Comparison of ENCODE assay signal across 1 cellular context in the genomic region with DNA sequence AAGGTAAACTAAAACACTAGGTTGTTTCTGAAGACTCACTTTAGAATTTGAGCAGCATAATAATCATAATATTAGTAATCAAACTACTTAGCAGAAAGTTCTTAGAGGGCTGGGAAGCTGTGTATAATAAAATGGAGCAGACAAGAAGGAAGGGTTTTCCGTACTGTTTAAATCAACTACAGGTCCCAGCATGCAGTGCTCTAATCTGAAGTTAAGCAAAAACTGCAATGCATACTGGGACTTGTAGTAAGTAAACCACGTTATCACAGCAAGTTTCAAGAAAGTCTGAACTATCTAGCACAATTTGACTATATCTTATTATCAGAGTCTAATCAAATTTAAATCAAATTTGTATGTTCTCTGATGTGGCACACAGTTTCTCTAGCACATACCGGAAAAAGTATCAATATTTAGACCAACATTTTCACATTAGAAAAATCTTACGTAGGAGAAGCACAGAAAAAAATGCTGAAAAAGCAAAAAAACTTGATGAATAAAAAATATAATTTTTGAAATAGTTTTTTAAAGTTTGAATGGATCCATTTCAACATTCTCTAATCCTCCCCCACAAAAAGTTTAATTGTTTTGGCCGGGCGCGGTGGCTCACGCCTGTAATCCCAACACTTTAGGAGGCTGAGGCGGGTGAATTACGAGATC.
A peak's percentile ranks its signal among the peaks of the same experiment; 100 is the strongest.
TF ChIP-seq lines count a peak whose summit lies in the region.

No MANE protein-coding gene starts in this region.

TF ChIP-seq in HepG2, 621 proteins besides CTCF, POLR2A, EP300 and RAD21 (continued from another document):
- TF ChIP-seq CENPBD1 (CRISPR knock-in tag; IDR thresholded peaks at IDR 0.05; ENCODE audit: borderline replicate concordance, low read depth) (no peak), SUZ12 (IDR thresholded peaks at IDR 0.05; ENCODE audit: low read depth, low read length) (peak; percentile 80), CEBPG (CRISPR knock-in tag; IDR thresholded peaks at IDR 0.05) (peak; percentile 81), MED1 (CRISPR knock-in tag; IDR thresholded peaks at IDR 0.05) (no peak), ZNF782 (CRISPR knock-in tag; IDR thresholded peaks at IDR 0.05; ENCODE audit: borderline replicate concordance) (no peak), THAP9 (CRISPR knock-in tag; IDR thresholded peaks at IDR 0.05; ENCODE audit: borderline replicate concordance) (no peak), ZNF660 (CRISPR knock-in tag; IDR thresholded peaks at IDR 0.05; ENCODE audit: borderline replicate concordance, low read depth) (no peak), KLF16 (CRISPR knock-in tag; IDR thresholded peaks at IDR 0.05) (no peak), ZNF331 (CRISPR knock-in tag; IDR thresholded peaks at IDR 0.05) (no peak), TSC22D2 (CRISPR knock-in tag; IDR thresholded peaks at IDR 0.05; ENCODE audit: borderline replicate concordance) (no peak), ZNF556 (CRISPR knock-in tag; IDR thresholded peaks at IDR 0.05; ENCODE audit: borderline replicate concordance) (no peak), CREB1 (IDR thresholded peaks at IDR 0.05) (no peak), CREB1 (CRISPR knock-in tag; IDR thresholded peaks at IDR 0.05) (peak; percentile 42), ZNF577 (CRISPR knock-in tag; IDR thresholded peaks at IDR 0.05; ENCODE audit: borderline replicate concordance, low read depth) (no peak), ZNF143 (CRISPR knock-in tag; IDR thresholded peaks at IDR 0.05) (peak; percentile 90), SMYD3 (CRISPR knock-in tag; IDR thresholded peaks at IDR 0.05) (no peak), TIGD3 (CRISPR knock-in tag; IDR thresholded peaks at IDR 0.05; ENCODE audit: borderline replicate concordance) (no peak), ZNF703 (CRISPR knock-in tag; IDR thresholded peaks at IDR 0.05; ENCODE audit: borderline replicate concordance) (no peak), BCL6 (CRISPR knock-in tag; IDR thresholded peaks at IDR 0.05) (no peak), ARID2 (CRISPR knock-in tag; IDR thresholded peaks at IDR 0.05; ENCODE audit: borderline replicate concordance) (no peak), FOXK1 (CRISPR knock-in tag; IDR thresholded peaks at IDR 0.05; ENCODE audit: borderline replicate concordance, low read depth) (peak; percentile 43; the same call in 1 of the 2 replicates), ZNF496 (CRISPR knock-in tag; IDR thresholded peaks at IDR 0.05; ENCODE audit: insufficient replicate concordance) (no peak), GABPA (IDR thresholded peaks at IDR 0.05; ENCODE audit: low read depth, low read length) (no peak), GABPA (CRISPR knock-in tag; IDR thresholded peaks at IDR 0.05; ENCODE audit: low read depth) (peak; percentile 80), MIER2 (CRISPR knock-in tag; IDR thresholded peaks at IDR 0.05) (no peak), THAP11 (CRISPR knock-in tag; IDR thresholded peaks at IDR 0.05) (peak; percentile 98), MIXL1 (CRISPR knock-in tag; IDR thresholded peaks at IDR 0.05) (peak; percentile 58; the same call in 1 of the 2 replicates), TRIM24 (CRISPR knock-in tag; IDR thresholded peaks at IDR 0.05) (no peak), ZSCAN21 (CRISPR knock-in tag; IDR thresholded peaks at IDR 0.05; ENCODE audit: borderline replicate concordance) (no peak), CBX1 (IDR thresholded peaks at IDR 0.05; ENCODE audit: low read depth) (no peak), YY1 (IDR thresholded peaks at IDR 0.05; ENCODE audit: insufficient read depth, insufficient replicate concordance, low read depth, low read length) (no peak), HCFC1 (IDR thresholded peaks at IDR 0.05; ENCODE audit: low read depth, low read length) (peak; percentile 91), MAFF (IDR thresholded peaks at IDR 0.05; ENCODE audit: low read depth, low read length) (peak; percentile 66), NR2F6 (IDR thresholded peaks at IDR 0.05) (no peak), NR2F6 (CRISPR knock-in tag; IDR thresholded peaks at IDR 0.05) (no peak), CEBPB (IDR thresholded peaks at IDR 0.05; ENCODE audit: borderline replicate concordance, low read depth, low read length) (peak; percentile 47; the same call in 1 of the 2 replicates)
- TF ChIP-seq, protein P1, sequence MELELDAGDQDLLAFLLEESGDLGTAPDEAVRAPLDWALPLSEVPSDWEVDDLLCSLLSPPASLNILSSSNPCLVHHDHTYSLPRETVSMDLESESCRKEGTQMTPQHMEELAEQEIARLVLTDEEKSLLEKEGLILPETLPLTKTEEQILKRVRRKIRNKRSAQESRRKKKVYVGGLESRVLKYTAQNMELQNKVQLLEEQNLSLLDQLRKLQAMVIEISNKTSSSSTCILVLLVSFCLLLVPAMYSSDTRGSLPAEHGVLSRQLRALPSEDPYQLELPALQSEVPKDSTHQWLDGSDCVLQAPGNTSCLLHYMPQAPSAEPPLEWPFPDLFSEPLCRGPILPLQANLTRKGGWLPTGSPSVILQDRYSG (CRISPR knock-in tag; IDR thresholded peaks at IDR 0.05), result no peak
- TF ChIP-seq, protein P2, sequence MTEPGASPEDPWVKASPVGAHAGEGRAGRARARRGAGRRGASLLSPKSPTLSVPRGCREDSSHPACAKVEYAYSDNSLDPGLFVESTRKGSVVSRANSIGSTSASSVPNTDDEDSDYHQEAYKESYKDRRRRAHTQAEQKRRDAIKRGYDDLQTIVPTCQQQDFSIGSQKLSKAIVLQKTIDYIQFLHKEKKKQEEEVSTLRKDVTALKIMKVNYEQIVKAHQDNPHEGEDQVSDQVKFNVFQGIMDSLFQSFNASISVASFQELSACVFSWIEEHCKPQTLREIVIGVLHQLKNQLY (CRISPR knock-in tag; IDR thresholded peaks at IDR 0.05), result no peak
- TF ChIP-seq, protein P3, sequence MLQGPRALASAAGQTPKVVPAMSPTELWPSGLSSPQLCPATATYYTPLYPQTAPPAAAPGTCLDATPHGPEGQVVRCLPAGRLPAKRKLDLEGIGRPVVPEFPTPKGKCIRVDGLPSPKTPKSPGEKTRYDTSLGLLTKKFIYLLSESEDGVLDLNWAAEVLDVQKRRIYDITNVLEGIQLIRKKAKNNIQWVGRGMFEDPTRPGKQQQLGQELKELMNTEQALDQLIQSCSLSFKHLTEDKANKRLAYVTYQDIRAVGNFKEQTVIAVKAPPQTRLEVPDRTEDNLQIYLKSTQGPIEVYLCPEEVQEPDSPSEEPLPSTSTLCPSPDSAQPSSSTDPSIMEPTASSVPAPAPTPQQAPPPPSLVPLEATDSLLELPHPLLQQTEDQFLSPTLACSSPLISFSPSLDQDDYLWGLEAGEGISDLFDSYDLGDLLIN (CRISPR knock-in tag; IDR thresholded peaks at IDR 0.05; ENCODE audit: borderline replicate concordance), result no peak
- TF ChIP-seq, protein P4, sequence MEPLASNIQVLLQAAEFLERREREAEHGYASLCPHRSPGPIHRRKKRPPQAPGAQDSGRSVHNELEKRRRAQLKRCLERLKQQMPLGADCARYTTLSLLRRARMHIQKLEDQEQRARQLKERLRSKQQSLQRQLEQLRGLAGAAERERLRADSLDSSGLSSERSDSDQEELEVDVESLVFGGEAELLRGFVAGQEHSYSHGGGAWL (CRISPR knock-in tag; IDR thresholded peaks at IDR 0.05), result no peak
